ENCODE assay signal across 8 cellular contexts in the genomic region with DNA sequence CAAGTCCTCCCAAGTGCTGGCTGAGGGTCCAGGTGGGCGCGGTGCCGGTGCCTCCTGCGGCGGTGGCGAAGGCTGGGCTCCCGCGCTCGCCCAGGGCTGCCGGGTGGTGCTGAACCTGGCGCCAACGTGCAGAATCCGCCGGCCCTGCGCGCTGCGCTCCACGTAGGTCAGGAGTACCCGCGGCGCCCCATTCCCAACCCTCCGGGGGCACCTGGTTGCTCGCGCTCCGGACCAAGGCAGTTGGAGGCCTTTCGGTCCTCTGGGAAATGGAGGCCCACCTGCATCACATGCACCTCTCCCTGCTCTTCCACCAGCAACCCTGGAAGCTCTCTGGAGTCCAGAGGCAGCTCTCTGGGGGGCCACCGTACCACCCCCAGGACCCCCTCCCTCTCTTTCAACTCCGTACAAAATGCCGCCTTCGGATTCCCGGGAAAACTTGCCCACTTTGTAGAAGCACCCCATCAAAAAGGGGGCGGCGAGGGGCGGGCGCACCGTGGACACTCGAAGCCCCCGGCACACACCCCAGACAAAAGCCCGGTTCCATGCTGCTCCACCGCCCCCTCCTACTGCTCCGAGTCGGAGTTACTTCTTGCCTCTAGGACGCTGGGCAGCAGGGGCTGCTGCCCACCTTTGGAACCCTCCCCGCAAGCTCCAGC. TPM values are rescaled to one million over a fixed set of nuclear protein-coding genes. Genes with fewer than 3 reads are reported as not detected.
A peak's percentile ranks its signal among the peaks of the same experiment; 100 is the strongest.
DNase-seq lines count a peak whose midpoint lies in the region; ATAC-seq and TF ChIP-seq lines count a peak whose summit lies in the region.

No MANE protein-coding gene starts in this region.

- ATAC-seq in activated T-cell treated with anti-CD3 and anti-CD28 coated beads, Interleukin-2, amount 50 U/mL, for 72 hours (replicated peaks in 1 of 2), result peak; percentile 36 to 48
- ATAC-seq in heart right ventricle (peak; percentile 14 to 74 (median 65)), gastrocnemius medialis (peak; percentile 44 to 54)

- H3K27ac Mint-ChIP-seq in activated T-cell treated with anti-CD3 and anti-CD28 coated beads, Interleukin-2, amount 50 U/mL, for 72 hours, result no peak overlapping the region

- H3K27me3 ChIP-seq in heart right ventricle, result peaks cover 0 to 48% (median 8%) of the 10 kb centered on the region in 7 donors
- H3K27me3 ChIP-seq in gastrocnemius medialis, result no peaks in the 10 kb centered on the region

- H3K9me3 Mint-ChIP-seq in activated T-cell treated with anti-CD3 and anti-CD28 coated beads, Interleukin-2, amount 50 U/mL, for 72 hours, result no peaks in the 10 kb centered on the region

- H3K27me3 Mint-ChIP-seq in activated T-cell treated with anti-CD3 and anti-CD28 coated beads, Interleukin-2, amount 50 U/mL, for 72 hours (ENCODE audit: low read depth), result peaks cover 72% of the 10 kb centered on the region

- intact Hi-C loops in heart right ventricle (cut with DNase I) (no loop called here), gastrocnemius medialis (cut with DNase I; ENCODE audit: low total_unique reads) (loop anchor here (2.0 to 5.0 kb wide), 3 partner anchors 44 to 96 kb away; a partner anchor contains a TSS)

- in situ Hi-C loops in gastrocnemius medialis (cut with MboI; ENCODE audit: low sequenced_read_pairs in 4 of 4), result loop anchor here in 2 of 4 donors (10.0 kb wide), 2 partner anchors 74 to 106 kb away; no protein-coding TSS in a partner anchor

- H3K36me3 ChIP-seq in heart right ventricle (no peaks in the 10 kb centered on the region), gastrocnemius medialis (no peaks in the 10 kb centered on the region)

- H3K27ac ChIP-seq in heart right ventricle (peak overlapping the region in 7 of 10 donors; percentile 47 to 86 (median 67)), gastrocnemius medialis (peak overlapping the region; percentile 62 to 86 (median 78))

- DNase-seq in SIG-M5 treated with dmso at 0.1 percent for 504 hours (lab: John Stamatoyannopoulos, UW; ENCODE audit: unreplicated experiment), result peak; percentile 2
- DNase-seq in SIG-M5 (lab: John Stamatoyannopoulos, UW), result no peak
- DNase-seq in HT1080 (ENCODE audit: low read depth), result peak; percentile 3
- peak; percentile 9 to 12 for DNase-seq in activated T-cell treated with anti-CD3 and anti-CD28 coated beads, Interleukin-2, amount 50 U/mL, for 72 hours
- DNase-seq in heart right ventricle, result peak; percentile 6 to 21
- DNase-seq in gastrocnemius medialis, result peak; percentile 16 to 18
- no peak for DNase-seq in medulla oblongata (ENCODE audit: extremely low spot score)
- no peak for DNase-seq in HCEC 1CT

- no peaks in the 10 kb centered on the region for H3K4me1 Mint-ChIP-seq in activated T-cell treated with anti-CD3 and anti-CD28 coated beads, Interleukin-2, amount 50 U/mL, for 72 hours (ENCODE audit: low read depth)

- no peaks in the 10 kb centered on the region for H3K36me3 Mint-ChIP-seq in activated T-cell treated with anti-CD3 and anti-CD28 coated beads, Interleukin-2, amount 50 U/mL, for 72 hours (ENCODE audit: insufficient read depth in 2 of 2)

- no peak for TF ChIP-seq CTCF in heart right ventricle (IDR thresholded peaks at IDR 0.05)
- no peak for TF ChIP-seq CTCF in gastrocnemius medialis (IDR thresholded peaks at IDR 0.05 in 4 of 5, conservative IDR thresholded peaks at IDR 0.05 in 1 of 5)

- no peaks in the 10 kb centered on the region for H3K9me3 ChIP-seq in heart right ventricle
- H3K9me3 ChIP-seq in gastrocnemius medialis, result no peaks in the 10 kb centered on the region

- no peak for TF ChIP-seq POLR2A in gastrocnemius medialis (IDR thresholded peaks at IDR 0.05)

- peak overlapping the region; percentile 82 to 84 for H3K4me3 Mint-ChIP-seq in activated T-cell treated with anti-CD3 and anti-CD28 coated beads, Interleukin-2, amount 50 U/mL, for 72 hours

- 1 to 3% methylated on average over 44 of the region's 44 CpGs for WGBS in heart right ventricle, 2 donors

- H3K4me1 ChIP-seq in heart right ventricle (peaks cover 0 to 16% (median 8%) of the 10 kb centered on the region in 9 donors), gastrocnemius medialis (peaks cover 11 to 13% of the 10 kb centered on the region in 2 donors)

- peak overlapping the region; percentile 50 to 81 (median 68) for H3K4me3 ChIP-seq in heart right ventricle
- H3K4me3 ChIP-seq in gastrocnemius medialis, result peak overlapping the region; percentile 71 to 86 (median 76)

RNA-seq across cellular contexts. Expression of a gene that starts 0.7 kb away (rescaled TPM):
- total RNA-seq in HT1080 (2014; rRNA removed; shearing (Covaris generic)), result 0.73 and 1.2 TPM in 2 replicates
- polyA plus RNA-seq in HT1080 (2015; cell fraction: cytosol; rRNA removed), result 4.4 and 5.8 TPM in 2 replicates
- 6.2 and 6.6 TPM in 2 replicates for polyA plus RNA-seq in HT1080 (2015; cell fraction: nucleus; rRNA removed)
- total RNA-seq in activated T-cell treated with anti-CD3 and anti-CD28 coated beads, Interleukin-2, amount 50 U/mL, for 72 hours, result under 1 TPM; 0.14 to 0.19 TPM
- 1 to 10 TPM in 8 of 10 donors, under 1 TPM in 2; 0.20 to 3.3 (median 2.1) TPM for total RNA-seq in heart right ventricle
- polyA plus RNA-seq in heart right ventricle, result under 1 TPM; 0.12 to 0.73 TPM
- total RNA-seq in gastrocnemius medialis, result 1 to 10 TPM in 3 of 4 donors, under 1 TPM in 1; 0.73 to 7.4 (median 3.3) TPM

RNA-seq across cellular contexts. Expression of a gene that starts 44.3 kb away (rescaled TPM):
- total RNA-seq in HT1080 (2014; rRNA removed; shearing (Covaris generic)), result 0.43 TPM in 1 of 2 replicates, not detected in the other
- polyA plus RNA-seq in HT1080 (2015; cell fraction: cytosol; rRNA removed), result not detected in 2 replicates
- polyA plus RNA-seq in HT1080 (2015; cell fraction: nucleus; rRNA removed), result not detected in 2 replicates
- total RNA-seq in activated T-cell treated with anti-CD3 and anti-CD28 coated beads, Interleukin-2, amount 50 U/mL, for 72 hours, result not detected
- total RNA-seq in heart right ventricle (not detected), gastrocnemius medialis (100 to 1,000 TPM in 3 of 4 donors, 10 to 100 TPM in 1; 67.7 to 352 (median 188) TPM)
- polyA plus RNA-seq in heart right ventricle, result not detected

Comparison
In these comparisons a context has a peak if more than half of its experiments do, and no peak if none do; other contexts are left out.
1. DNase-seq: peak in SIG-M5 treated with dmso at 0.1 percent for 504 hours (single experiment), HT1080 (single experiment), activated T-cell treated with anti-CD3 and anti-CD28 coated beads, Interleukin-2, amount 50 U/mL, for 72 hours (2 of 2), heart right ventricle (2 of 2) and gastrocnemius medialis (2 of 2); none in SIG-M5 (single experiment), medulla oblongata (single experiment) and HCEC 1CT (single experiment).
2. RNA of a gene that starts 44.3 kb away (total RNA-seq): 67.7 to 352 TPM in gastrocnemius medialis; not detected in activated T-cell treated with anti-CD3 and anti-CD28 coated beads, Interleukin-2, amount 50 U/mL, for 72 hours, 0.43 TPM in HT1080 and not detected in heart right ventricle; every median in the first group is over 10 times any median in the second.
3. Peak in every context shown above with its lines, with median percentiles within 50 percentile points of each other: ATAC-seq.